10 cellular contexts compared by ENCODE assay signal in the genomic region with DNA sequence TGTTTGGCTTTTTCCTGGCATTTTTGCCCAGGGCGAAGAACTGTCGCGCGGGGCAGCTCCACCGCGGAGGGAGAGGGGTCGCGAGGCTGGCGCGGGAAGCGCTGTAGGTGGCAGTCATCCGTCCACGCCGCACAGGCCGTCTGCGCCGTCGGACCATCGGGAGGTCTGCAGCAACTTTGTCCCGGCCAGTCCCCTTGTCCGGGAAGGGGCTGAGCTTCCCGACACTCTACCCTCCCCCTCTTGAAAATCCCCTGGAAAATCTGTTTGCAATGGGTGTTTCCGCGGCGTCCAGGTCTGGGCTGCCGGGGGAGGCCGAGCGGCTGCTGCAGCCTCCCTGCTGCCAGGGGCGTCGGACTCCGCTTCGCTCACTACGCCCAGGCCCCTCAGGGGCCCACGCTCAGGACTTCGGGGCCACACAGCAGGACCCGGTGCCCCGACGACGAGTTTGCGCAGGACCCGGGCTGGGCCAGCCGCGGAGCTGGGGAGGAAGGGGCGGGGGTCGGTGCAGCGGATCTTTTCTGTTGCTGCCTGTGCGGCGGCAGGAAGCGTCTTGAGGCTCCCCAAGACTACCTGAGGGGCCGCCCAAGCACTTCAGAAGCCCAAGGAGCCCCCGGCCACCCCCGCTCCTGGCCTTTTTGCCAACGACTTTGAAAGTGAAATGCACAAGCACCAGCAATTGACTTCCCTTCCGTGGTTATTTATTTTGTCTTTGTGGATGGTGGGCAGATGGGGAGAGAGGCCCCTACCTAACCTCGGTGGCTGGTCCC. TPM values are rescaled to one million over a fixed set of nuclear protein-coding genes. Genes with fewer than 3 reads are reported as not detected.
DNase-seq lines count a peak whose midpoint lies in the region; ATAC-seq, FAIRE-seq and TF ChIP-seq lines count a peak whose summit lies in the region.
"Had no signal": no experiment of that assay in that cellular context is flagged by ENCODE, and none has a peak within 500 bp of the region (broad histone marks: within the 10 kb centered on the region; RNA-seq: fewer than 3 reads in every experiment).

No MANE protein-coding gene starts in this region.

- H3K27me3 Mint-ChIP-seq in activated T-cell treated with anti-CD3 and anti-CD28 coated beads, Interleukin-2, amount 50 U/mL, for 72 hours (ENCODE audit: low read depth), result peaks cover 16% of the 10 kb centered on the region

- H3K36me3 Mint-ChIP-seq in activated T-cell treated with anti-CD3 and anti-CD28 coated beads, Interleukin-2, amount 50 U/mL, for 72 hours (ENCODE audit: insufficient read depth in 2 of 2), result peaks cover 0 to 5% of the 10 kb centered on the region in 2 donors

- H3K4me2 ChIP-seq in BLaER1, result peak overlapping the region; percentile 90
- no peak overlapping the region; the same call in none of the 2 replicates for H3K4me2 ChIP-seq in DND-41 (ENCODE audit: insufficient read depth, low read length)

- peak overlapping the region; percentile 42 for H3K27ac Mint-ChIP-seq in activated T-cell treated with anti-CD3 and anti-CD28 coated beads, Interleukin-2, amount 50 U/mL, for 72 hours

- no peak overlapping the region for H3K9ac ChIP-seq in BLaER1
- no peak overlapping the region for H3K9ac ChIP-seq in DND-41 (ENCODE audit: low read depth, low read length)

- H3K9me3 Mint-ChIP-seq in activated T-cell treated with anti-CD3 and anti-CD28 coated beads, Interleukin-2, amount 50 U/mL, for 72 hours, result no peaks in the 10 kb centered on the region

- intact Hi-C loops in mucosa of descending colon (cut with DNase I, micrococcal nuclease), result loop anchor here in 1 of 2 donors (10.0 kb wide), 1 partner anchor 143 kb away; no protein-coding TSS in a partner anchor

- H3K36me3 ChIP-seq in BLaER1 (no peaks in the 10 kb centered on the region), DND-41 (ENCODE audit: insufficient read depth, low read length) (peaks cover 19% of the 10 kb centered on the region; the same call in 1 of the 2 replicates), mucosa of descending colon (ENCODE audit: low read depth) (no peaks in the 10 kb centered on the region)

- peaks cover 60% of the 10 kb centered on the region for H3K4me1 ChIP-seq in BLaER1
- peaks cover 40% of the 10 kb centered on the region for H3K4me1 ChIP-seq in DND-41 (ENCODE audit: insufficient read depth, low read length)
- peaks cover 73% of the 10 kb centered on the region for H3K4me1 ChIP-seq in mucosa of descending colon (ENCODE audit: low read depth)

- no peak overlapping the region for H2AFZ ChIP-seq in DND-41 (ENCODE audit: low read depth, low read length)

- H3K9me3 ChIP-seq in BLaER1 (no peaks in the 10 kb centered on the region), DND-41 (ENCODE audit: insufficient read depth, low read length, severe bottlenecking) (no peaks in the 10 kb centered on the region), mucosa of descending colon (no peaks in the 10 kb centered on the region)

- peak; percentile 47 for DNase-seq in DND-41
- peak; percentile 32 to 43 for DNase-seq in activated T-cell treated with anti-CD3 and anti-CD28 coated beads, Interleukin-2, amount 50 U/mL, for 72 hours
- peak in 2 of 3 donors; percentile 22 to 43 for DNase-seq in mucosa of descending colon
- no peak for DNase-seq in A172 (ENCODE audit: low spot score)
- no peak for DNase-seq in pons (ENCODE audit: low spot score)
- no peak for DNase-seq in NCI-H1048 (lab: John Stamatoyannopoulos, UW)
- no peak for DNase-seq in D721Med (ENCODE audit: insufficient read length, low spot score)
- DNase-seq: NCI-H2029 had no signal

- H3K27ac ChIP-seq in BLaER1 (no peak overlapping the region), DND-41 (ENCODE audit: low read length) (no peak overlapping the region)
- H3K27ac ChIP-seq: HL-60 had no signal

- H3K4me3 Mint-ChIP-seq in activated T-cell treated with anti-CD3 and anti-CD28 coated beads, Interleukin-2, amount 50 U/mL, for 72 hours, result peak overlapping the region; percentile 78 to 79

- H3K27me3 ChIP-seq in BLaER1 (peaks cover 71% of the 10 kb centered on the region), DND-41 (ENCODE audit: insufficient read depth, low read length, poor library complexity) (peaks cover 36% of the 10 kb centered on the region)

- FAIRE-seq in D721Med (lab: Jason Lieb, UNC), result no peak

- H3K4me1 Mint-ChIP-seq in activated T-cell treated with anti-CD3 and anti-CD28 coated beads, Interleukin-2, amount 50 U/mL, for 72 hours (ENCODE audit: low read depth), result peaks cover 42% of the 10 kb centered on the region

- TF ChIP-seq CTCF in DND-41 (IDR thresholded peaks at IDR 0.05; ENCODE audit: borderline replicate concordance, extremely low read depth, low read length, poor library complexity, severe bottlenecking) (no peak), mucosa of descending colon (IDR thresholded peaks at IDR 0.05) (no peak), D721Med (IDR thresholded peaks at IDR 0.05; ENCODE audit: insufficient read depth, missing control alignments) (no peak)

- ATAC-seq in DND-41 (ENCODE audit: insufficient read depth, low read depth) (no peak), mucosa of descending colon (no peak)
- no peak for ATAC-seq in activated T-cell treated with anti-CD3 and anti-CD28 coated beads, Interleukin-2, amount 50 U/mL, for 72 hours (replicated peaks in 1 of 2)

- peaks cover 21% of the 10 kb centered on the region for H3K79me2 ChIP-seq in DND-41 (ENCODE audit: insufficient read depth, low read length)

- H4K20me1 ChIP-seq in BLaER1, result peaks cover 81% of the 10 kb centered on the region
- H4K20me1 ChIP-seq in DND-41 (ENCODE audit: insufficient read depth, low read length), result peaks cover 20% of the 10 kb centered on the region

- peak overlapping the region; percentile 63; the same call in 1 of the 2 replicates for H3K4me3 ChIP-seq in BLaER1
- H3K4me3 ChIP-seq in DND-41 (ENCODE audit: low read depth in 1 of 2, low read length in 2 of 2), result no peak overlapping the region
- no peak overlapping the region for H3K4me3 ChIP-seq in mucosa of descending colon

RNA-seq across cellular contexts. Expression of a gene that starts 2.3 kb away (rescaled TPM):
- 10 to 100 TPM; 38.3 to 45.8 TPM for total RNA-seq in activated T-cell treated with anti-CD3 and anti-CD28 coated beads, Interleukin-2, amount 50 U/mL, for 72 hours
- 10 to 100 TPM; 10.2 to 14.2 (median 13.2) TPM for total RNA-seq in mucosa of descending colon
- total RNA-seq in A172 (2014; rRNA removed; shearing (Covaris generic)), result 17.2 and 20.5 TPM in 2 replicates

RNA-seq across cellular contexts. Expression of a gene that starts 44.7 kb away (rescaled TPM):
- total RNA-seq in activated T-cell treated with anti-CD3 and anti-CD28 coated beads, Interleukin-2, amount 50 U/mL, for 72 hours, result 1 to 10 TPM; 6.0 to 7.2 TPM
- total RNA-seq in mucosa of descending colon, result 1 to 10 TPM; 3.4 to 4.7 (median 4.0) TPM
- 7.9 and 8.8 TPM in 2 replicates for total RNA-seq in A172 (2014; rRNA removed; shearing (Covaris generic))

Comparison
In these comparisons a context has a peak if more than half of its experiments do, and no peak if none do; other contexts are left out.
1. DNase-seq: peak in DND-41 (single experiment), activated T-cell treated with anti-CD3 and anti-CD28 coated beads, Interleukin-2, amount 50 U/mL, for 72 hours (2 of 2) and mucosa of descending colon (2 of 3); none in A172 (single experiment), pons (single experiment), NCI-H1048 (single experiment) and D721Med (single experiment).